Comparison of ENCODE assay signal across 1 cellular context in genomic region chr9:124359426-124359825, GRCh38.
TF ChIP-seq lines count a peak whose summit lies in the region.

No MANE protein-coding gene starts in this region.

TF ChIP-seq in WTC11, 78 proteins besides CTCF, POLR2A, EP300 and RAD21 (continued from another document):
- TF ChIP-seq PRDM15 (CRISPR knock-in tag; IDR thresholded peaks at IDR 0.05) (no peak), ZNF396 (CRISPR knock-in tag; IDR thresholded peaks at IDR 0.05; ENCODE audit: borderline replicate concordance) (no peak), ATF2 (CRISPR knock-in tag; IDR thresholded peaks at IDR 0.05; ENCODE audit: borderline replicate concordance, low read depth) (no peak), MLX (CRISPR knock-in tag; IDR thresholded peaks at IDR 0.05) (no peak)
